ENCODE assay signal across 1 cellular context in genomic region chr5:141966275-141966962, GRCh38.
A peak's percentile ranks its signal among the peaks of the same experiment; 100 is the strongest.
TF ChIP-seq lines count a peak whose summit lies in the region.

No MANE protein-coding gene starts in this region.

TF ChIP-seq in K562, 482 proteins besides CTCF, POLR2A, EP300 and RAD21:
- peak; percentile 97 for TF ChIP-seq RBM25 (IDR thresholded peaks at IDR 0.05; ENCODE audit: low read depth, low read length, severe bottlenecking)
- TF ChIP-seq ZNF511 (CRISPR knock-in tag; IDR thresholded peaks at IDR 0.05) = no peak
- no peak for TF ChIP-seq NFATC3 (IDR thresholded peaks at IDR 0.05)
- TF ChIP-seq KDM1A (IDR thresholded peaks at IDR 0.05) = 0 out of 4 replicates have a peak, but pooled peaks of 1 of the 2 experiments have one; percentile 27
- TF ChIP-seq SNIP1 (IDR thresholded peaks at IDR 0.05; ENCODE audit: low read depth) = no peak
- no peak for TF ChIP-seq FOXJ2 (tag; IDR thresholded peaks at IDR 0.05)
- peak; percentile 85; the same call in 1 of the 2 replicates for TF ChIP-seq BCOR (IDR thresholded peaks at IDR 0.05)
- no peak for TF ChIP-seq ZNF224 (CRISPR knock-in tag; IDR thresholded peaks at IDR 0.05)
- peak; percentile 62; the same call in 1 of the 2 replicates for TF ChIP-seq ADNP (tag; IDR thresholded peaks at IDR 0.05)
